In the genomic region with DNA sequence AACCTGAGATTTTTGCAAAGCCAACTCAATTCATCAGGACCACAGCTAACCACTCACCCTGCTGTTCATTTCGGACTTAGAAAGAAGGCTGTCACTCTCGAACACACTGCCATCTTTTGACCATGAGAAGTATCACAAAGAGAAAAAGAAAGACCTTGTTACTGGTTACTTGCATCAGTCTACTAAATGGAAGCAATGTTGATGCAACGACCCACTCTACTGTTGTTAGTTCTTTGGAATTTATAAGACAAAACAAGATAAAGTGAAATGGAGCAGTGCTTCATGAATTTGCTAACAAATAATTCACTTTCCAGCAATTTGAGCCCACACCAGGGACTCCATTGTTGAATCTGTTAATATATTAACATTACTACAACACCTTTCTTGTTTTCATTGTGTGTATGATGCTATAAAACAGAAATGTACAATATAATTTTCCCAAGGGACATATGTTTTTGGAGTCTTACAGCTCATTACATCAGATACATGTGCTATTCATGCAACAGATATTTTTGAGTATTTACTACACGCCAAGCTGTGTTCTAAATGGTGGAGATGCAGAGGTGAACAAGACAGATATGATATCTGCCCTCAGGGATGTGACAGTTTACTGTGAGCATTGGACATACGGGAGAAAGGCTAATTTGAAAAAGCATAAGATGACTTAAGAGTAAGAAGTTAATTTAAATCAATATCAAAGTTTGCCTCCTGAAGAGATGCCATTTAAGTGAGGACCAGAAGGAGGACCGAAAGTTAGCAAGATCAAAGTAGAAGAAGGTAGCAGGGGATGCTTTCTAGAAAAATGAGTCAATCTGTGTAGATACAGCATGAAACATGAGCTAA, we compare ENCODE assay signal across 8 cellular contexts.
DNase-seq lines count a peak whose midpoint lies in the region; ATAC-seq and TF ChIP-seq lines count a peak whose summit lies in the region.

No MANE protein-coding gene starts in this region.

- no peak overlapping the region for H3K27ac ChIP-seq in CD8-positive, alpha-beta T cell (ENCODE audit: low read depth, low read length)
- H3K27ac ChIP-seq in brain microvascular endothelial cell (no peak overlapping the region), tibial nerve (no peak overlapping the region)

- H3K4me1 Mint-ChIP-seq in CD8-positive, alpha-beta T cell (ENCODE audit: low read depth), result no peaks in the 10 kb centered on the region

- H3K4me1 ChIP-seq in CD8-positive, alpha-beta T cell (ENCODE audit: insufficient read depth, low read length), result no peaks in the 10 kb centered on the region
- peaks cover 0 to 18% (median 0%) of the 10 kb centered on the region in 4 donors for H3K4me1 ChIP-seq in tibial nerve

- H3K27me3 Mint-ChIP-seq in CD8-positive, alpha-beta T cell (ENCODE audit: low read depth), result peaks cover 5% of the 10 kb centered on the region

- peak; percentile 40 for TF ChIP-seq CTCF in CD8-positive, alpha-beta T cell (IDR thresholded peaks at IDR 0.05)
- TF ChIP-seq CTCF in brain microvascular endothelial cell (IDR thresholded peaks at IDR 0.05; ENCODE audit: low read depth, low read length, missing control alignments), result peak; percentile 81
- peak; percentile 18 to 35 (median 33) for TF ChIP-seq CTCF in tibial nerve (IDR thresholded peaks at IDR 0.05)

- ATAC-seq in CD8-positive, alpha-beta T cell, result peak; percentile 48
- peak; percentile 91 for ATAC-seq in GM18861 (IDR thresholded peaks at IDR 0.05; ENCODE audit: unreplicated experiment)
- ATAC-seq in HG03060 (IDR thresholded peaks at IDR 0.05; ENCODE audit: low read depth, unreplicated experiment), result peak; percentile 92

- 42% methylated on average over 6 of the region's 6 CpGs for WGBS in tibial nerve, 2 donors

- no peaks in the 10 kb centered on the region for H3K36me3 Mint-ChIP-seq in CD8-positive, alpha-beta T cell

- H3K27me3 ChIP-seq in CD8-positive, alpha-beta T cell (ENCODE audit: insufficient read depth, low read length), result no peaks in the 10 kb centered on the region
- H3K27me3 ChIP-seq in brain microvascular endothelial cell (replicated peaks) (no peaks in the 10 kb centered on the region), tibial nerve (no peaks in the 10 kb centered on the region)

- intact Hi-C loops in CD8-positive, alpha-beta T cell (cut with DNase I, micrococcal nuclease), result loop anchor here (1.0 to 5.0 kb wide), 4 partner anchors 155 to 305 kb away; no protein-coding TSS in a partner anchor

- H3K9me3 Mint-ChIP-seq in CD8-positive, alpha-beta T cell, result no peaks in the 10 kb centered on the region

- CTCF ChIA-PET in CD8-positive, alpha-beta T cell (lab: Charles Lee), result interaction anchor here (0.7 to 3.1 kb wide), 11 partner anchors 8 to 304 kb away, joined by 3 to 37 read pairs (median 4); no protein-coding TSS in a partner anchor

- no peak for TF ChIP-seq EP300 in tibial nerve (IDR thresholded peaks at IDR 0.05)

- no peak overlapping the region for H3K4me3 Mint-ChIP-seq in CD8-positive, alpha-beta T cell

- in situ Hi-C loops in brain microvascular endothelial cell (cut with HindIII; ENCODE audit: low pct_ligation_motif_present, low sequenced_read_pairs), result loop anchor here (25.0 kb wide), 2 partner anchors 130 to 145 kb away; no protein-coding TSS in a partner anchor

- H3K27ac Mint-ChIP-seq in CD8-positive, alpha-beta T cell, result no peak overlapping the region

- no peaks in the 10 kb centered on the region for H3K36me3 ChIP-seq in CD8-positive, alpha-beta T cell (ENCODE audit: insufficient read depth, low read length)
- no peaks in the 10 kb centered on the region for H3K36me3 ChIP-seq in brain microvascular endothelial cell (replicated peaks)
- H3K36me3 ChIP-seq in tibial nerve, result no peaks in the 10 kb centered on the region

- no peak for DNase-seq in CD8-positive, alpha-beta T cell
- DNase-seq in NCI-H526 (lab: John Stamatoyannopoulos, UW) (peak; percentile 12 to 68), brain microvascular endothelial cell (peak; percentile 78), islet precursor cell (peak; percentile 64), tibial nerve (ENCODE audit: low spot score in 2 of 2) (no peak)
- no peak for DNase-seq in stimulated activated CD4-positive, alpha-beta T cell treated with anti-CD3 and anti-CD28 coated beads, Interleukin-4, amount 100 ng/mL, for 4 hours

- no peak overlapping the region for H3K4me3 ChIP-seq in CD8-positive, alpha-beta T cell (ENCODE audit: low read depth, low read length)
- H3K4me3 ChIP-seq in brain microvascular endothelial cell (ENCODE audit: low read depth, low read length) (no peak overlapping the region), tibial nerve (no peak overlapping the region)

- no peaks in the 10 kb centered on the region for H3K9me3 ChIP-seq in CD8-positive, alpha-beta T cell (ENCODE audit: low read length)
- H3K9me3 ChIP-seq in tibial nerve, result no peaks in the 10 kb centered on the region

- no peak for TF ChIP-seq POLR2A in tibial nerve (IDR thresholded peaks at IDR 0.05)

- POLR2A ChIA-PET in CD8-positive, alpha-beta T cell (lab: Charles Lee), result no interaction called here

Comparison
In these comparisons a context has a peak if more than half of its experiments do, and no peak if none do; other contexts are left out.
1. DNase-seq: peak in NCI-H526 (2 of 2), brain microvascular endothelial cell (single experiment) and islet precursor cell (single experiment); none in CD8-positive, alpha-beta T cell (0 of 7), tibial nerve (0 of 2) and stimulated activated CD4-positive, alpha-beta T cell treated with anti-CD3 and anti-CD28 coated beads, Interleukin-4, amount 100 ng/mL, for 4 hours (0 of 2).
2. Peak in every context shown above with its lines, with median percentiles within 50 percentile points of each other: ATAC-seq and CTCF ChIP-seq.